12 cellular contexts compared by ENCODE assay signal in genomic region chr3:126389792-126390142, GRCh38. TPM values are rescaled to one million over a fixed set of nuclear protein-coding genes. Genes with fewer than 3 reads are reported as not detected.
DNase-seq lines count a peak whose midpoint lies in the region; ATAC-seq and TF ChIP-seq lines count a peak whose summit lies in the region.
"Had no signal": no experiment of that assay in that cellular context is flagged by ENCODE, and none has a peak within 500 bp of the region (broad histone marks: within the 10 kb centered on the region; RNA-seq: fewer than 3 reads in every experiment).

No MANE protein-coding gene starts in this region.

- no peak overlapping the region for H3K4me3 Mint-ChIP-seq in dendritic cell treated with granulocyte-macrophage colony-stimulating factor and Interleukin-4, amounts not matched to agents 40 ng/mL and 50 ng/mL, for 4 days
- H3K4me3 Mint-ChIP-seq in nephron progenitor cell, result peak overlapping the region; percentile 41

- peaks cover 13% of the 10 kb centered on the region for H3K4me1 Mint-ChIP-seq in dendritic cell treated with granulocyte-macrophage colony-stimulating factor and Interleukin-4, amounts not matched to agents 40 ng/mL and 50 ng/mL, for 4 days (ENCODE audit: low read depth)
- peaks cover 7% of the 10 kb centered on the region for H3K4me1 Mint-ChIP-seq in nephron progenitor cell

- H3K27me3 Mint-ChIP-seq in dendritic cell treated with granulocyte-macrophage colony-stimulating factor and Interleukin-4, amounts not matched to agents 40 ng/mL and 50 ng/mL, for 4 days, result peaks cover 72% of the 10 kb centered on the region
- peaks cover 57% of the 10 kb centered on the region for H3K27me3 Mint-ChIP-seq in nephron progenitor cell (ENCODE audit: low read depth, poor library complexity)

- intact Hi-C loops in Right ventricle myocardium superior (cut with DNase I) (loop anchor here (2.0 to 5.0 kb wide), 2 partner anchors 129 to 257 kb away; no protein-coding TSS in a partner anchor), left cardiac atrium (cut with DNase I) (loop anchor here (1.0 to 10.0 kb wide), 5 partner anchors 33 to 257 kb away; partner anchors contain the start of gene KLF15 (in 1 of the 2))
- intact Hi-C loops in dendritic cell treated with granulocyte-macrophage colony-stimulating factor and Interleukin-4, amounts not matched to agents 40 ng/mL and 50 ng/mL, for 4 days (cut with micrococcal nuclease), result loop anchor here (1.0 to 10.0 kb wide), 2 partner anchors 143 to 465 kb away; no protein-coding TSS in a partner anchor

- no peak for ATAC-seq in Right ventricle myocardium superior (ENCODE audit: poor library complexity)
- no peak for ATAC-seq in left cardiac atrium
- no peak for ATAC-seq in GM18861 (IDR thresholded peaks at IDR 0.05; ENCODE audit: unreplicated experiment)

- H3K27ac Mint-ChIP-seq in dendritic cell treated with granulocyte-macrophage colony-stimulating factor and Interleukin-4, amounts not matched to agents 40 ng/mL and 50 ng/mL, for 4 days, result peak overlapping the region; percentile 76
- no peak overlapping the region for H3K27ac Mint-ChIP-seq in nephron progenitor cell

- DNase-seq in Right ventricle myocardium superior (peak; percentile 38), left cardiac atrium (no peak), nephron progenitor cell (no peak), middle frontal gyrus (ENCODE audit: extremely low spot score, low spot score) (no peak), cerebellar nuclear complex (lab: John Stamatoyannopoulos, UW) (no peak), NCI-H345 treated with DMSO at 0.1 percent for 48 hours (lab: John Stamatoyannopoulos, UW; ENCODE audit: unreplicated experiment) (no peak)

- H3K36me3 Mint-ChIP-seq in dendritic cell treated with granulocyte-macrophage colony-stimulating factor and Interleukin-4, amounts not matched to agents 40 ng/mL and 50 ng/mL, for 4 days (ENCODE audit: low read depth), result no peaks in the 10 kb centered on the region
- no peaks in the 10 kb centered on the region for H3K36me3 Mint-ChIP-seq in nephron progenitor cell (ENCODE audit: low read depth)

- no peak for TF ChIP-seq CTCF in nephron progenitor cell (IDR thresholded peaks at IDR 0.05)

- no peaks in the 10 kb centered on the region for H3K9me3 Mint-ChIP-seq in dendritic cell treated with granulocyte-macrophage colony-stimulating factor and Interleukin-4, amounts not matched to agents 40 ng/mL and 50 ng/mL, for 4 days
- peaks cover 5% of the 10 kb centered on the region for H3K9me3 Mint-ChIP-seq in nephron progenitor cell

RNA-seq across cellular contexts. Expression of gene CFAP100, which starts 4.9 kb away (rescaled TPM):
- total RNA-seq in Right ventricle myocardium superior, result not detected
- not detected for total RNA-seq in left cardiac atrium
- total RNA-seq: colonic mucosa, H4, lung microvascular endothelial cell, RPMI7951 had no signal

RNA-seq across cellular contexts. Expression of gene KLF15, which starts 32.6 kb away (rescaled TPM):
- 34.0 TPM for total RNA-seq in Right ventricle myocardium superior
- total RNA-seq in left cardiac atrium, result 10 to 100 TPM; 23.8 to 32.4 TPM
